In the genomic region with DNA sequence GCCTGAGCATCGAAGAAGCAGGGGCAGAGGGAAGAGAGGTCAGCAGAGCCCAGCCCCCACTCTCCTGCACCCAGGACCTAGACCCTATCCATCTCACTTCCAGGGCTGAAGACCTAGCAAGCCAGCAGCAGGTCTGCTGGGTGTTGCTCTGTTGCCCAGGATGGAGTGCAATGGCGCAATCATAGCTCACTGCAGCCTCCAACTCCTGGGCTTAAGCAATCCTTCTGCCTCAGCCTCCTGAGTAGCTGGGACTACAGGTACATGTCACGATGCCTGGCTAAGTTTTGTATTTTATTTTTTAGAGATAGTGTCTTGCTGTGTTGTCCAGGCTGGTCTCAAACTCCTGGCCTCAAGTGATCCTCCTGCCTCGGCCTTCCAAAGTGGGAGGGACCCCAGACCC, we compare ENCODE assay signal across 13 cellular contexts. TPM values are rescaled to one million over a fixed set of nuclear protein-coding genes. Genes with fewer than 3 reads are reported as not detected.
"Had no signal": no experiment of that assay in that cellular context is flagged by ENCODE, and none has a peak within 500 bp of the region (broad histone marks: within the 10 kb centered on the region; RNA-seq: fewer than 3 reads in every experiment).

No MANE protein-coding gene starts in this region.

RNA-seq across cellular contexts. Expression of gene EMP2, which starts 53.0 kb away (rescaled TPM):
- total RNA-seq: activated B cell treated with CpG ODN at 0.5 μM for 24 hours; activated CD4-positive, alpha-beta memory T cell treated with anti-CD3 and anti-CD28 coated beads for 36 hours; activated CD4-positive, alpha-beta memory T cell treated with anti-CD3 and anti-CD28 coated beads, Interleukin-2, amount 10 ng/mL, durations not matched to agents 7 days and 5 days; activated CD4-positive, alpha-beta T cell treated with anti-CD3 and anti-CD28 coated beads for 36 hours; activated CD4-positive, alpha-beta T cell treated with anti-CD3 and anti-CD28 coated beads, Interleukin-2, amount 10 ng/mL, durations not matched to agents 24 days and 14 days; activated CD4-positive, alpha-beta T cell treated with anti-CD3 and anti-CD28 coated beads, Interleukin-2, amount 10 ng/mL, durations not matched to agents 7 days and 5 days; activated CD8-positive, alpha-beta memory T cell treated with anti-CD3 and anti-CD28 coated beads for 36 hours; activated CD8-positive, alpha-beta memory T cell treated with anti-CD3 and anti-CD28 coated beads, Interleukin-2, amount 10 ng/mL, durations not matched to agents 7 days and 5 days; activated CD8-positive, alpha-beta T cell treated with anti-CD3 and anti-CD28 coated beads for 36 hours; activated CD8-positive, alpha-beta T cell treated with anti-CD3 and anti-CD28 coated beads, Interleukin-2, amount 10 ng/mL, durations not matched to agents 7 days and 5 days; T-helper 1 cell treated with Interleukin-12 subunit alpha and Interleukin-12 subunit beta and Interleukin-4 antibody, amounts not matched to agents 30 ng/mL and 1 ng/mL, for 36 hours; T-helper 17 cell; T-helper 2 cell treated with Interferon-gamma antibody and Interleukin-4, amounts not matched to agents 100 ng/mL and 5 ng/mL, for 36 hours had no signal
